11 cellular contexts compared by ENCODE assay signal in genomic region chr15:31307270-31308184, GRCh38. TPM values are rescaled to one million over a fixed set of nuclear protein-coding genes. Genes with fewer than 3 reads are reported as not detected.
DNase-seq lines count a peak whose midpoint lies in the region; ATAC-seq and TF ChIP-seq lines count a peak whose summit lies in the region.
"Had no signal": no experiment of that assay in that cellular context is flagged by ENCODE, and none has a peak within 500 bp of the region (broad histone marks: within the 10 kb centered on the region; RNA-seq: fewer than 3 reads in every experiment).

No MANE protein-coding gene starts in this region.

- no peaks in the 10 kb centered on the region for H3K9me3 Mint-ChIP-seq in activated T-helper 17 cell treated with anti-CD3 and anti-CD28 coated beads, Interleukin-2, amount 50 U/mL, for 72 hours
- H3K9me3 Mint-ChIP-seq: stimulated activated naive B cell treated with anti-CD40 and anti-IgM and Interleukin-4, amounts not matched to agents 10 μg/mL and 1 μg/mL and 100 μg/mL, for 72 hours had no signal

- peak overlapping the region; percentile 60; the same call in 1 of the 2 replicates for H3K9ac ChIP-seq in BLaER1

- no peak for ATAC-seq in activated T-helper 17 cell treated with anti-CD3 and anti-CD28 coated beads, Interleukin-2, amount 50 U/mL, for 72 hours (replicated peaks)
- ATAC-seq in lung (ENCODE audit: insufficient read depth, low FRiP score) (no peak), left colon (no peak)
- ATAC-seq in stimulated activated naive CD8-positive, alpha-beta T cell treated with anti-CD3 and anti-CD28 coated beads, Interleukin-15, Interleukin-2, amounts not matched to agents 100 U/mL and 50 U/mL, for 24 hours, result no peak

- DNase-seq in ELF-1 (ENCODE audit: low read depth, low spot score) (peak; percentile 34), lung (ENCODE audit: low spot score) (peak; percentile 23), GOT3 (lab: John Stamatoyannopoulos, UW) (no peak), NCI-H1048 (lab: John Stamatoyannopoulos, UW) (no peak), left colon (no peak)
- no peak for DNase-seq in stimulated activated naive CD8-positive, alpha-beta T cell treated with anti-CD3 and anti-CD28 coated beads, Interleukin-15, Interleukin-2, amounts not matched to agents 100 U/mL and 50 U/mL, for 24 hours
- DNase-seq: Kasumi-1; stimulated activated CD4-positive, alpha-beta T cell treated with anti-CD3 and anti-CD28 coated beads, Interleukin-4, amount 100 ng/mL, for 1 hour; stimulated activated naive B cell treated with anti-CD40 and anti-IgM and Interleukin-4, amounts not matched to agents 10 μg/mL and 1 μg/mL and 100 μg/mL, for 72 hours had no signal

- H3K27ac Mint-ChIP-seq in activated T-helper 17 cell treated with anti-CD3 and anti-CD28 coated beads, Interleukin-2, amount 50 U/mL, for 72 hours, result peak overlapping the region; percentile 24

- H3K4me3 ChIP-seq in BLaER1 (peak overlapping the region; percentile 37), lung (no peak overlapping the region)

- no peak overlapping the region for H3K4me3 Mint-ChIP-seq in activated T-helper 17 cell treated with anti-CD3 and anti-CD28 coated beads, Interleukin-2, amount 50 U/mL, for 72 hours
- H3K4me3 Mint-ChIP-seq: stimulated activated naive B cell treated with anti-CD40 and anti-IgM and Interleukin-4, amounts not matched to agents 10 μg/mL and 1 μg/mL and 100 μg/mL, for 72 hours had no signal

- H3K4me1 ChIP-seq in BLaER1, result peaks cover 82% of the 10 kb centered on the region
- peaks cover 0 to 6% of the 10 kb centered on the region in 2 donors for H3K4me1 ChIP-seq in lung (ENCODE audit: control insufficient read depth in 2 of 2, insufficient read depth in 2 of 2, low read length in 2 of 2)

- H3K36me3 Mint-ChIP-seq in activated T-helper 17 cell treated with anti-CD3 and anti-CD28 coated beads, Interleukin-2, amount 50 U/mL, for 72 hours (ENCODE audit: low read depth), result no peaks in the 10 kb centered on the region
- H3K36me3 Mint-ChIP-seq: stimulated activated naive B cell treated with anti-CD40 and anti-IgM and Interleukin-4, amounts not matched to agents 10 μg/mL and 1 μg/mL and 100 μg/mL, for 72 hours had no signal

- H4K20me1 ChIP-seq in BLaER1, result no peaks in the 10 kb centered on the region

- intact Hi-C loops in left colon (cut with DNase I, micrococcal nuclease), result no loop called here

- no peaks in the 10 kb centered on the region for H3K27me3 ChIP-seq in BLaER1
- H3K27me3 ChIP-seq in lung (ENCODE audit: control insufficient read depth, insufficient read depth), result no peaks in the 10 kb centered on the region

- no peaks in the 10 kb centered on the region for H3K27me3 Mint-ChIP-seq in activated T-helper 17 cell treated with anti-CD3 and anti-CD28 coated beads, Interleukin-2, amount 50 U/mL, for 72 hours

- H3K9me3 ChIP-seq in BLaER1, result no peaks in the 10 kb centered on the region
- H3K9me3 ChIP-seq in lung (ENCODE audit: control insufficient read depth in 2 of 2, insufficient read depth in 1 of 2, low read length in 1 of 2), result no peaks in the 10 kb centered on the region

- peaks cover 8% of the 10 kb centered on the region for H3K4me1 Mint-ChIP-seq in activated T-helper 17 cell treated with anti-CD3 and anti-CD28 coated beads, Interleukin-2, amount 50 U/mL, for 72 hours

- H3K36me3 ChIP-seq in BLaER1, result no peaks in the 10 kb centered on the region
- no peaks in the 10 kb centered on the region for H3K36me3 ChIP-seq in lung (ENCODE audit: control insufficient read depth in 2 of 2, insufficient read depth in 2 of 2, low read length in 2 of 2)

- no peak for TF ChIP-seq CTCF in lung (IDR thresholded peaks at IDR 0.05; ENCODE audit: control extremely low read depth, extremely low read depth)

- 86 to 87% methylated on average over 20 of the region's 20 CpGs for WGBS in lung, 2 donors

- H3K4me2 ChIP-seq in BLaER1, result peak overlapping the region; percentile 81

- H3K27ac ChIP-seq in BLaER1 (peak overlapping the region; percentile 86), lung (ENCODE audit: low read depth in 1 of 2, low read length in 1 of 2) (no peak overlapping the region)

RNA-seq across cellular contexts. Expression of gene KLF13, which starts 19.1 kb away (rescaled TPM):
- total RNA-seq in activated T-helper 17 cell treated with anti-CD3 and anti-CD28 coated beads, Interleukin-2, amount 50 U/mL, for 72 hours, result 100 to 1,000 TPM; 101 to 119 TPM
- total RNA-seq in lung (100 to 1,000 TPM in 1 of 2 donors, 10 to 100 TPM in 1; 38.3 to 157 TPM), left colon (100 to 1,000 TPM in 1 of 2 donors, 10 to 100 TPM in 1; 36.8 to 103 TPM)
- polyA plus RNA-seq in lung, result 10 to 100 TPM; 47.1 to 63.2 TPM

Comparison
In these comparisons a context has a peak if more than half of its experiments do, and no peak if none do; other contexts are left out.
1. DNase-seq: peak in ELF-1 (single experiment) and lung (single experiment); none in GOT3 (single experiment), stimulated activated naive CD8-positive, alpha-beta T cell treated with anti-CD3 and anti-CD28 coated beads, Interleukin-15, Interleukin-2, amounts not matched to agents 100 U/mL and 50 U/mL, for 24 hours (single experiment), NCI-H1048 (single experiment) and left colon (0 of 2).